1 cellular context compared by ENCODE assay signal in the genomic region with DNA sequence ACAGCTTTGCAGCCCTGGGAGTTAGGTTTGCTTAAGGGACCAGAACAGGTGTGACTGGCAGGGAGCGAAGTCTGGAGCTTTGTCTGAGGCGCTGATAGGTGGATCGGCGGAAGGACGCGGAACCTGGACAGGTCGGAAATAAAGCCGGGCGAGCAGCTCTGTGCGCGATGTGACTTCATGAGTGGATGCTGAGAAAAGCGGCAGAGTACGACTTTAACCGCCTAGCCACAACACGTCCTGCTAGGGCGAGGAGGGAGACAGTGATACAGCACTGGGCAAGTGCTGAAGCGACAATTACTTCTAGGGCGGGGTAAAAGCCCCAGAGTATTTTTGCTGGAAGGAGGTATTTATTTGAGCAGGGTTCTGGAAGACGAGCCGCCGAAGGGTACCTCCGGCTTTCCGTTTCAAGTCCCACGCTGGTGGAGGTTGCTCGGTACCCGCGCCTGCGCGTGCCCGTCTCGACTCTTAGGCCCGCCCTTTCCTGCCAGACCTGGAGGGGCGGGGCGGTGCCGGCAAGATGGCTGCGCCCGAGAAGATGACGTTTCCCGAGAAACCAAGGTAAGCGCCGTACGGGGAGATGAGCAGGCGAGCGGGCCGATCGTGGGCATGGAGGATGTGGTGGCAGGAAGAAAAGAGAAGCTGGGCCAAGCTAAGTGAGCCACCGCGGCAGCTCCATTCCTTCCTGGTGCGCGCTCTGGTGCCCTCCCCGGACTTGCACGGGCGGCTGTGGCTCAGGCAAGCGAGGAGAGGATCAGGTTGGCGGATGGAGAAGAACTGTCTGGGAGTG.
TF ChIP-seq lines count a peak whose summit lies in the region.

A gene with protein sequence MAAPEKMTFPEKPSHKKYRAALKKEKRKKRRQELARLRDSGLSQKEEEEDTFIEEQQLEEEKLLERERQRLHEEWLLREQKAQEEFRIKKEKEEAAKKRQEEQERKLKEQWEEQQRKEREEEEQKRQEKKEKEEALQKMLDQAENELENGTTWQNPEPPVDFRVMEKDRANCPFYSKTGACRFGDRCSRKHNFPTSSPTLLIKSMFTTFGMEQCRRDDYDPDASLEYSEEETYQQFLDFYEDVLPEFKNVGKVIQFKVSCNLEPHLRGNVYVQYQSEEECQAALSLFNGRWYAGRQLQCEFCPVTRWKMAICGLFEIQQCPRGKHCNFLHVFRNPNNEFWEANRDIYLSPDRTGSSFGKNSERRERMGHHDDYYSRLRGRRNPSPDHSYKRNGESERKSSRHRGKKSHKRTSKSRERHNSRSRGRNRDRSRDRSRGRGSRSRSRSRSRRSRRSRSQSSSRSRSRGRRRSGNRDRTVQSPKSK (plus strand): TSS at position 506 of the 787 bp plus-strand sequence. CDS start 12 bp downstream, at position 518.

TF ChIP-seq in SK-N-SH treated with all-trans-retinoic acid at 6 μM for 48 hours, 23 proteins besides CTCF, POLR2A, EP300 and RAD21 (continued from another document):
- TF ChIP-seq, protein P1, sequence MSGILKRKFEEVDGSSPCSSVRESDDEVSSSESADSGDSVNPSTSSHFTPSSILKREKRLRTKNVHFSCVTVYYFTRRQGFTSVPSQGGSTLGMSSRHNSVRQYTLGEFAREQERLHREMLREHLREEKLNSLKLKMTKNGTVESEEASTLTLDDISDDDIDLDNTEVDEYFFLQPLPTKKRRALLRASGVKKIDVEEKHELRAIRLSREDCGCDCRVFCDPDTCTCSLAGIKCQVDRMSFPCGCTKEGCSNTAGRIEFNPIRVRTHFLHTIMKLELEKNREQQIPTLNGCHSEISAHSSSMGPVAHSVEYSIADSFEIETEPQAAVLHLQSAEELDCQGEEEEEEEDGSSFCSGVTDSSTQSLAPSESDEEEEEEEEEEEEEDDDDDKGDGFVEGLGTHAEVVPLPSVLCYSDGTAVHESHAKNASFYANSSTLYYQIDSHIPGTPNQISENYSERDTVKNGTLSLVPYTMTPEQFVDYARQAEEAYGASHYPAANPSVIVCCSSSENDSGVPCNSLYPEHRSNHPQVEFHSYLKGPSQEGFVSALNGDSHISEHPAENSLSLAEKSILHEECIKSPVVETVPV (CRISPR knock-in tag; IDR thresholded peaks at IDR 0.05), result no peak
- TF ChIP-seq, protein P2, sequence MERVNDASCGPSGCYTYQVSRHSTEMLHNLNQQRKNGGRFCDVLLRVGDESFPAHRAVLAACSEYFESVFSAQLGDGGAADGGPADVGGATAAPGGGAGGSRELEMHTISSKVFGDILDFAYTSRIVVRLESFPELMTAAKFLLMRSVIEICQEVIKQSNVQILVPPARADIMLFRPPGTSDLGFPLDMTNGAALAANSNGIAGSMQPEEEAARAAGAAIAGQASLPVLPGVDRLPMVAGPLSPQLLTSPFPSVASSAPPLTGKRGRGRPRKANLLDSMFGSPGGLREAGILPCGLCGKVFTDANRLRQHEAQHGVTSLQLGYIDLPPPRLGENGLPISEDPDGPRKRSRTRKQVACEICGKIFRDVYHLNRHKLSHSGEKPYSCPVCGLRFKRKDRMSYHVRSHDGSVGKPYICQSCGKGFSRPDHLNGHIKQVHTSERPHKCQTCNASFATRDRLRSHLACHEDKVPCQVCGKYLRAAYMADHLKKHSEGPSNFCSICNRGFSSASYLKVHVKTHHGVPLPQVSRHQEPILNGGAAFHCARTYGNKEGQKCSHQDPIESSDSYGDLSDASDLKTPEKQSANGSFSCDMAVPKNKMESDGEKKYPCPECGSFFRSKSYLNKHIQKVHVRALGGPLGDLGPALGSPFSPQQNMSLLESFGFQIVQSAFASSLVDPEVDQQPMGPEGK (CRISPR knock-in tag; IDR thresholded peaks at IDR 0.05; ENCODE audit: borderline replicate concordance), result no peak
- TF ChIP-seq, protein P3, sequence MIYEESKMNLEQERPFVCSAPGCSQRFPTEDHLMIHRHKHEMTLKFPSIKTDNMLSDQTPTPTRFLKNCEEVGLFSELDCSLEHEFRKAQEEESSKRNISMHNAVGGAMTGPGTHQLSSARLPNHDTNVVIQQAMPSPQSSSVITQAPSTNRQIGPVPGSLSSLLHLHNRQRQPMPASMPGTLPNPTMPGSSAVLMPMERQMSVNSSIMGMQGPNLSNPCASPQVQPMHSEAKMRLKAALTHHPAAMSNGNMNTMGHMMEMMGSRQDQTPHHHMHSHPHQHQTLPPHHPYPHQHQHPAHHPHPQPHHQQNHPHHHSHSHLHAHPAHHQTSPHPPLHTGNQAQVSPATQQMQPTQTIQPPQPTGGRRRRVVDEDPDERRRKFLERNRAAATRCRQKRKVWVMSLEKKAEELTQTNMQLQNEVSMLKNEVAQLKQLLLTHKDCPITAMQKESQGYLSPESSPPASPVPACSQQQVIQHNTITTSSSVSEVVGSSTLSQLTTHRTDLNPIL (CRISPR knock-in tag; IDR thresholded peaks at IDR 0.05; ENCODE audit: low read depth), result no peak
- TF ChIP-seq, protein P4, sequence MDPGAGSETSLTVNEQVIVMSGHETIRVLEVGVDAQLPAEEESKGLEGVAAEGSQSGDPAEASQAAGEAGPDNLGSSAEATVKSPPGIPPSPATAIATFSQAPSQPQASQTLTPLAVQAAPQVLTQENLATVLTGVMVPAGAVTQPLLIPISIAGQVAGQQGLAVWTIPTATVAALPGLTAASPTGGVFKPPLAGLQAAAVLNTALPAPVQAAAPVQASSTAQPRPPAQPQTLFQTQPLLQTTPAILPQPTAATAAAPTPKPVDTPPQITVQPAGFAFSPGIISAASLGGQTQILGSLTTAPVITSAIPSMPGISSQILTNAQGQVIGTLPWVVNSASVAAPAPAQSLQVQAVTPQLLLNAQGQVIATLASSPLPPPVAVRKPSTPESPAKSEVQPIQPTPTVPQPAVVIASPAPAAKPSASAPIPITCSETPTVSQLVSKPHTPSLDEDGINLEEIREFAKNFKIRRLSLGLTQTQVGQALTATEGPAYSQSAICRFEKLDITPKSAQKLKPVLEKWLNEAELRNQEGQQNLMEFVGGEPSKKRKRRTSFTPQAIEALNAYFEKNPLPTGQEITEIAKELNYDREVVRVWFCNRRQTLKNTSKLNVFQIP (CRISPR knock-in tag; IDR thresholded peaks at IDR 0.05; ENCODE audit: borderline replicate concordance, low read depth), result no peak
- TF ChIP-seq TOX (CRISPR knock-in tag; IDR thresholded peaks at IDR 0.05; ENCODE audit: borderline replicate concordance), result no peak
- TF ChIP-seq ISL1 (CRISPR knock-in tag; IDR thresholded peaks at IDR 0.05), result no peak
- TF ChIP-seq CSDC2 (CRISPR knock-in tag; IDR thresholded peaks at IDR 0.05), result no peak
- TF ChIP-seq ZNF70 (CRISPR knock-in tag; IDR thresholded peaks at IDR 0.05), result no peak
- no peak for TF ChIP-seq ZNF8 (CRISPR knock-in tag; IDR thresholded peaks at IDR 0.05)
- TF ChIP-seq BACH2 (CRISPR knock-in tag; IDR thresholded peaks at IDR 0.05; ENCODE audit: borderline replicate concordance), result no peak
- no peak for TF ChIP-seq ZFP30 (CRISPR knock-in tag; IDR thresholded peaks at IDR 0.05)
- TF ChIP-seq SNAI2 (CRISPR knock-in tag; IDR thresholded peaks at IDR 0.05), result no peak
- no peak for TF ChIP-seq RARB (CRISPR knock-in tag; IDR thresholded peaks at IDR 0.05)
- no peak for TF ChIP-seq OSR1 (CRISPR knock-in tag; IDR thresholded peaks at IDR 0.05)
TF ChIP-seq in SK-N-SH treated with all-trans-retinoic acid at 6 μM for 48 hours: peak in this region for 0.
